Comparison of ENCODE assay signal across 8 cellular contexts in genomic region chr15:98421419-98422085, GRCh38.
A peak's percentile ranks its signal among the peaks of the same experiment; 100 is the strongest.
DNase-seq lines count a peak whose midpoint lies in the region; ATAC-seq and TF ChIP-seq lines count a peak whose summit lies in the region.

No MANE protein-coding gene starts in this region.

- H3K4me3 ChIP-seq in cardiac fibroblast (replicated peaks in 1 of 2; ENCODE audit: low read depth in 2 of 2, low read length in 2 of 2) = peak overlapping the region in 1 of 2 donors; percentile 24
- H3K4me3 ChIP-seq in kidney epithelial cell (ENCODE audit: low read depth, low read length) = no peak overlapping the region

- H3K4me1 Mint-ChIP-seq in WTC11 = peaks cover 11% of the 10 kb centered on the region

- H3K27me3 Mint-ChIP-seq in WTC11 (ENCODE audit: low read depth) = peaks cover 45% of the 10 kb centered on the region

- POLR2A ChIA-PET in WTC11 (lab: Charles Lee) = no interaction called here

- no peak overlapping the region for H3K27ac Mint-ChIP-seq in WTC11

- peak; percentile 99 for TF ChIP-seq CTCF in WTC11 (IDR thresholded peaks at IDR 0.05)
- TF ChIP-seq CTCF in cardiac fibroblast (IDR thresholded peaks at IDR 0.05; ENCODE audit: low read depth, low read length) = peak; percentile 86
- peak; percentile 91 for TF ChIP-seq CTCF in kidney epithelial cell (IDR thresholded peaks at IDR 0.05; ENCODE audit: insufficient read depth, low read length, poor library complexity, severe bottlenecking)

- CTCF ChIA-PET in WTC11 (lab: Charles Lee) = interaction anchor here (0.5 to 5.6 kb wide), 21 partner anchors 9 to 518 kb away, joined by 3 to 93 read pairs (median 3); no protein-coding TSS in a partner anchor

- DNase-seq in ELF-1 (ENCODE audit: low read depth, low spot score) (peak; percentile 86), LHCN-M2 (ENCODE audit: low read depth) (peak; percentile 15), WTC11 (ENCODE audit: low spot score) (peak; percentile 89), cardiac fibroblast (ENCODE audit: low read depth in 2 of 2) (peak; percentile 37 to 48), kidney epithelial cell (ENCODE audit: low read depth) (no peak)
- DNase-seq in stimulated activated CD4-positive, alpha-beta T cell treated with anti-CD3 and anti-CD28 coated beads, Interleukin-2, amount 100 ng/mL, for 24 hours = peak; percentile 73 to 78

- no peaks in the 10 kb centered on the region for H3K36me3 ChIP-seq in kidney epithelial cell (ENCODE audit: control insufficient read depth, insufficient read depth, low read length)

- ATAC-seq in GM21619 (IDR thresholded peaks at IDR 0.05; ENCODE audit: unreplicated experiment) = peak; percentile 77
- peak; percentile 78 for ATAC-seq in WTC11
- ATAC-seq in HG03457 (IDR thresholded peaks at IDR 0.05; ENCODE audit: unreplicated experiment) = no peak

- H3K4me3 Mint-ChIP-seq in WTC11 = peak overlapping the region; percentile 60

- no peaks in the 10 kb centered on the region for H3K36me3 Mint-ChIP-seq in WTC11

- H3K27me3 ChIP-seq in kidney epithelial cell (ENCODE audit: control insufficient read depth, insufficient read depth, low read length) = peaks cover 32% of the 10 kb centered on the region

- H3K9me3 Mint-ChIP-seq in WTC11 = no peaks in the 10 kb centered on the region

TF ChIP-seq in WTC11, 78 proteins besides CTCF, POLR2A, EP300 and RAD21 (continues in another document):
- TF ChIP-seq GABPB1 (CRISPR knock-in tag; IDR thresholded peaks at IDR 0.05) (no peak), FOXP1 (CRISPR knock-in tag; IDR thresholded peaks at IDR 0.05; ENCODE audit: borderline replicate concordance) (peak; percentile 97), ZBTB21 (CRISPR knock-in tag; IDR thresholded peaks at IDR 0.05; ENCODE audit: borderline replicate concordance) (peak; percentile 94), AFF4 (CRISPR knock-in tag; IDR thresholded peaks at IDR 0.05; ENCODE audit: borderline replicate concordance) (peak; percentile 97), EMX1 (CRISPR knock-in tag; IDR thresholded peaks at IDR 0.05) (no peak), E2F5 (CRISPR knock-in tag; IDR thresholded peaks at IDR 0.05) (peak; percentile 97), CREB1 (CRISPR knock-in tag; IDR thresholded peaks at IDR 0.05) (peak; percentile 73; the same call in 1 of the 2 replicates), MLX (CRISPR knock-in tag; IDR thresholded peaks at IDR 0.05) (peak; percentile 60; the same call in 1 of the 2 replicates), ATF3 (CRISPR knock-in tag; conservative IDR thresholded peaks at IDR 0.05) (no peak), MAX (CRISPR knock-in tag; IDR thresholded peaks at IDR 0.05) (peak; percentile 100), IRF1 (CRISPR knock-in tag; IDR thresholded peaks at IDR 0.05) (peak; percentile 75; the same call in 1 of the 2 replicates), NFE2L1 (CRISPR knock-in tag; IDR thresholded peaks at IDR 0.05) (peak; percentile 90), TP53 (CRISPR knock-in tag; IDR thresholded peaks at IDR 0.05) (peak; percentile 94), ZNF263 (CRISPR knock-in tag; IDR thresholded peaks at IDR 0.05; ENCODE audit: low read depth) (peak; percentile 61; the same call in 1 of the 2 replicates), JUN (CRISPR knock-in tag; IDR thresholded peaks at IDR 0.05) (peak; percentile 81; the same call in 1 of the 2 replicates), NFYB (CRISPR knock-in tag; conservative IDR thresholded peaks at IDR 0.05; ENCODE audit: low read depth) (0 out of 2 replicates have a peak, but pooled peaks have one; percentile 32), E2F4 (CRISPR knock-in tag; IDR thresholded peaks at IDR 0.05; ENCODE audit: borderline replicate concordance, low read depth) (0 out of 2 replicates have a peak, but pooled peaks have one; percentile 45), SP1 (CRISPR knock-in tag; conservative IDR thresholded peaks at IDR 0.05) (peak; percentile 56; the same call in 1 of the 2 replicates), ETV6 (CRISPR knock-in tag; IDR thresholded peaks at IDR 0.05) (peak; percentile 93), SMAD3 (CRISPR knock-in tag; IDR thresholded peaks at IDR 0.05; ENCODE audit: borderline replicate concordance) (peak; percentile 61; the same call in 1 of the 2 replicates), ZNF317 (CRISPR knock-in tag; IDR thresholded peaks at IDR 0.05; ENCODE audit: borderline replicate concordance, low read depth) (peak; percentile 59; the same call in 1 of the 2 replicates), HMGXB4 (CRISPR knock-in tag; IDR thresholded peaks at IDR 0.05) (peak; percentile 93), SMAD4 (CRISPR knock-in tag; IDR thresholded peaks at IDR 0.05) (no peak)
